Comparison of ENCODE assay signal across 14 cellular contexts in genomic region chr1:215682232-215682631, GRCh38.
DNase-seq lines count a peak whose midpoint lies in the region; ATAC-seq and TF ChIP-seq lines count a peak whose summit lies in the region.
"Had no signal": no experiment of that assay in that cellular context is flagged by ENCODE, and none has a peak within 500 bp of the region (broad histone marks: within the 10 kb centered on the region; RNA-seq: fewer than 3 reads in every experiment).

No MANE protein-coding gene starts in this region.

- CTCF ChIA-PET in mammary epithelial cell (lab: Charles Lee; ENCODE audit: low non-redundant PET) = no interaction called here

- H3K27me3 ChIP-seq in mammary epithelial cell (ENCODE audit: insufficient read depth, low read length) = no peaks in the 10 kb centered on the region
- H3K27me3 ChIP-seq: SJSA1 had no signal

- H3K27me3 Mint-ChIP-seq in chondrocyte (ENCODE audit: low read depth) (peaks cover 8% of the 10 kb centered on the region), type B pancreatic cell (peaks cover 4% of the 10 kb centered on the region)
- H3K27me3 Mint-ChIP-seq: stimulated activated naive CD8-positive, alpha-beta T cell treated with anti-CD3 and anti-CD28 coated beads, Interleukin-15, Interleukin-2, amounts not matched to agents 100 ng/mL and 50 ng/mL, for 24 hours had no signal

- intact Hi-C loops in mammary epithelial cell (cut with micrococcal nuclease) = loop anchor here (5.0 kb wide), 1 partner anchor 1060 kb away; no protein-coding TSS in a partner anchor
- intact Hi-C loops in lower leg skin (cut with DNase I; ENCODE audit: low total_unique reads) = no loop called here

- H3K9me3 ChIP-seq in mammary epithelial cell (replicated peaks; ENCODE audit: insufficient read depth, low read length) = no peaks in the 10 kb centered on the region
- H3K9me3 ChIP-seq: SJSA1 had no signal

- H3K79me2 ChIP-seq in mammary epithelial cell (ENCODE audit: insufficient read depth, low read length) = no peaks in the 10 kb centered on the region

- no peak overlapping the region for H3K27ac ChIP-seq in mammary epithelial cell (ENCODE audit: insufficient read depth, low read depth, low read length)
- H3K27ac ChIP-seq: SJSA1 had no signal

- no peak overlapping the region for H3K9ac ChIP-seq in mammary epithelial cell (ENCODE audit: insufficient read depth, low read length)

- no peaks in the 10 kb centered on the region for H3K36me3 ChIP-seq in mammary epithelial cell (ENCODE audit: insufficient read depth, low read length)
- H3K36me3 ChIP-seq: SJSA1 had no signal

- BruUV-seq in mammary epithelial cell (replicated peaks; lab: Mats Ljungman, UMichigan) = no TSS peak

- in situ Hi-C loops in T47D (cut with HindIII; ENCODE audit: low pct_unique_long_range_greater_than_20kb, low sequenced_read_pairs) (no loop called here), mammary epithelial cell (cut with MboI; ENCODE audit: low sequenced_read_pairs in 2 of 2) (no loop called here), GM13976 (cut with MboI; ENCODE audit: low sequenced_read_pairs, unreplicated experiment) (no loop called here)

- H4K20me1 ChIP-seq in mammary epithelial cell (ENCODE audit: insufficient read depth, low read length) = no peaks in the 10 kb centered on the region

- H3K9me3 Mint-ChIP-seq in chondrocyte (ENCODE audit: low read depth) (no peaks in the 10 kb centered on the region), type B pancreatic cell (no peaks in the 10 kb centered on the region)
- H3K9me3 Mint-ChIP-seq: activated CD8-positive, alpha-beta T cell treated with anti-CD3 and anti-CD28 coated beads for 36 hours; stimulated activated naive CD8-positive, alpha-beta T cell treated with anti-CD3 and anti-CD28 coated beads, Interleukin-15, Interleukin-2, amounts not matched to agents 100 ng/mL and 50 ng/mL, for 24 hours had no signal

- H3K4me2 ChIP-seq in mammary epithelial cell (ENCODE audit: insufficient read depth, low read depth, low read length) = no peak overlapping the region

- no peaks in the 10 kb centered on the region for H3K4me1 ChIP-seq in mammary epithelial cell (ENCODE audit: insufficient read depth, low read length)
- H3K4me1 ChIP-seq: SJSA1 had no signal

- peak; percentile 27 to 72 for DNase-seq in T47D (ENCODE audit: low read depth in 1 of 2, low spot score in 1 of 2)
- no peak for DNase-seq in mammary epithelial cell
- peak; percentile 16 for DNase-seq in NCI-H524 treated with DMSO at 0.1 percent for 48 hours (lab: John Stamatoyannopoulos, UW)
- DNase-seq in chondrocyte (ENCODE audit: low spot score) = no peak
- DNase-seq in type B pancreatic cell (ENCODE audit: extremely low spot score, unreplicated experiment) = no peak
- DNase-seq in GM13976 (ENCODE audit: low spot score) = no peak
- no peak for DNase-seq in lower leg skin (ENCODE audit: low spot score in 2 of 2)
- DNase-seq: activated CD8-positive, alpha-beta T cell treated with anti-CD3 and anti-CD28 coated beads for 36 hours; mesenchymal stem cell; stimulated activated CD4-positive, alpha-beta T cell treated with anti-CD3 and anti-CD28 coated beads, Interleukin-12 subunit alpha, Interleukin-12 subunit beta, amount 100 ng/mL, for 4 hours had no signal

- no peak for ATAC-seq in GM18505 (IDR thresholded peaks at IDR 0.05; ENCODE audit: unreplicated experiment)
- ATAC-seq: activated CD8-positive, alpha-beta T cell treated with anti-CD3 and anti-CD28 coated beads for 36 hours; K562 had no signal

- H3K4me3 ChIP-seq in mammary epithelial cell (replicated peaks in 1 of 3; ENCODE audit: insufficient read depth in 1 of 3, low read depth in 2 of 3, low read length in 3 of 3) (no peak overlapping the region), lower leg skin (ENCODE audit: low read depth, poor library complexity, severe bottlenecking) (no peak overlapping the region)
- H3K4me3 ChIP-seq: K562, SJSA1 had no signal

- H3K4me1 Mint-ChIP-seq in chondrocyte (ENCODE audit: low read depth) (no peaks in the 10 kb centered on the region), type B pancreatic cell (ENCODE audit: unreplicated experiment) (peaks cover 4% of the 10 kb centered on the region)

- dilution Hi-C loops in mammary epithelial cell (cut with HindIII; ENCODE audit: low sequenced_read_pairs) = no loop called here

- H3K4me3 Mint-ChIP-seq in chondrocyte (ENCODE audit: unreplicated experiment) (no peak overlapping the region), type B pancreatic cell (no peak overlapping the region)
- H3K4me3 Mint-ChIP-seq: activated CD8-positive, alpha-beta T cell treated with anti-CD3 and anti-CD28 coated beads for 36 hours; stimulated activated naive CD8-positive, alpha-beta T cell treated with anti-CD3 and anti-CD28 coated beads, Interleukin-15, Interleukin-2, amounts not matched to agents 100 ng/mL and 50 ng/mL, for 24 hours had no signal

- H3K36me3 Mint-ChIP-seq in chondrocyte (ENCODE audit: low read depth) = no peaks in the 10 kb centered on the region
- H3K36me3 Mint-ChIP-seq in type B pancreatic cell = no peaks in the 10 kb centered on the region

- no peak for TF ChIP-seq POLR2A in lower leg skin (IDR thresholded peaks at IDR 0.05)
- TF ChIP-seq POLR2A in GM18505 (IDR thresholded peaks at IDR 0.05; ENCODE audit: borderline replicate concordance, extremely low read depth, insufficient read depth, insufficient read length) = no peak

- H2AFZ ChIP-seq in mammary epithelial cell (ENCODE audit: low read depth, low read length) = no peak overlapping the region

- 60% methylated on average over 2 of the region's 2 CpGs for WGBS in mammary epithelial cell (ENCODE audit: low coverage, missing lambda C conversion rate)
- WGBS in lower leg skin, 2 donors = 37 to 44% methylated on average over 2 of the region's 2 CpGs

- TF ChIP-seq CTCF in mammary epithelial cell (conservative IDR thresholded peaks at IDR 0.05 in 1 of 2, IDR thresholded peaks at IDR 0.05 in 1 of 2; ENCODE audit: extremely low read depth in 1 of 2, insufficient read depth in 1 of 2, low read depth in 1 of 2, low read length in 2 of 2) = peak in 1 of 2 donors; percentile 41
- TF ChIP-seq CTCF in chondrocyte (IDR thresholded peaks at IDR 0.05) = peak; percentile 60
- peak; percentile 45 for TF ChIP-seq CTCF in type B pancreatic cell (conservative IDR thresholded peaks at IDR 0.05)
- TF ChIP-seq CTCF in GM13976 (IDR thresholded peaks at IDR 0.05; ENCODE audit: borderline replicate concordance, control extremely low read depth, extremely low read depth, insufficient read depth, missing control alignments) = no peak
- TF ChIP-seq CTCF in lower leg skin (IDR thresholded peaks at IDR 0.05) = no peak

- no peak overlapping the region for H3K27ac Mint-ChIP-seq in chondrocyte (ENCODE audit: unreplicated experiment)
- H3K27ac Mint-ChIP-seq in type B pancreatic cell = no peak overlapping the region
- H3K27ac Mint-ChIP-seq: activated CD8-positive, alpha-beta T cell treated with anti-CD3 and anti-CD28 coated beads for 36 hours; stimulated activated naive CD8-positive, alpha-beta T cell treated with anti-CD3 and anti-CD28 coated beads, Interleukin-15, Interleukin-2, amounts not matched to agents 100 ng/mL and 50 ng/mL, for 24 hours had no signal

Comparison
In these comparisons a context has a peak if more than half of its experiments do, and no peak if none do; other contexts are left out.
1. DNase-seq: peak in T47D (2 of 2) and NCI-H524 treated with DMSO at 0.1 percent for 48 hours (single experiment); none in mammary epithelial cell (single experiment), chondrocyte (single experiment), type B pancreatic cell (single experiment), GM13976 (single experiment) and lower leg skin (0 of 2).
2. CTCF ChIP-seq: peak in chondrocyte (single experiment) and type B pancreatic cell (single experiment); none in GM13976 (single experiment) and lower leg skin (0 of 3).